ENCODE assay signal across 11 cellular contexts in the genomic region with DNA sequence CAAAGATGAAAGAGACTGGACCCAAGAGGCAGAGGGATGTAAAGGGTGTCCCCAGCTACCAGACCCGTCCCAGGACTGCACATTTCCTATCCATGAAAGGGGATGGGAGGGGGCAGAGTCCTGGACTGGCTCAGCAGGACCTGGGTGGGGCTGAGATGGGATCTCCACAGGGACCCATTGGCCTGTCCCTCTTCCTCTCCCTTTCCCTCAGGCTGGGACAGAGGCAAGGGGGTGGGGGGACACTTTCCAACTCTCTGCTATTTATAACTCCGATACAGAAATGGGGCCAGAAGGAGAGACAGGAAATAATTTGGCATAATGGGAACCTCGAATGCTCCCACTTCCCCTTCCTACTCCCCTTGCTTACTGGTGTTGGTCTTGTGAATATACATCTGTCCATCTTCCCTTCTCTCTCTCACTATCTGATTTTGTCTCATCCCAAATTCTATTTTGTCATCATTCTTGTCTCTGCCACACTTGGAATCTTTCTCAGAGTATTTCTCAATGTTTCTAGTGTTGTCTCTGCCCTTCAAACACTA. TPM values are rescaled to one million over a fixed set of nuclear protein-coding genes. Genes with fewer than 3 reads are reported as not detected.
DNase-seq lines count a peak whose midpoint lies in the region; ATAC-seq, FAIRE-seq and TF ChIP-seq lines count a peak whose summit lies in the region.
"Had no signal": no experiment of that assay in that cellular context is flagged by ENCODE, and none has a peak within 500 bp of the region (broad histone marks: within the 10 kb centered on the region; RNA-seq: fewer than 3 reads in every experiment).

No MANE protein-coding gene starts in this region.

- TF ChIP-seq CTCF in kidney (IDR thresholded peaks at IDR 0.05; ENCODE audit: borderline replicate concordance, extremely low read depth, insufficient read depth) = no peak
- no peak for TF ChIP-seq CTCF in BE2C (IDR thresholded peaks at IDR 0.05; ENCODE audit: low read depth, low read length)

- peak; percentile 33 for DNase-seq in SIG-M5 treated with dmso at 0.1 percent for 504 hours (lab: John Stamatoyannopoulos, UW; ENCODE audit: unreplicated experiment)
- DNase-seq in SIG-M5 (lab: John Stamatoyannopoulos, UW) = no peak
- DNase-seq in adipocyte (ENCODE audit: low read depth) = no peak
- DNase-seq in kidney = peak; percentile 67
- DNase-seq in putamen (ENCODE audit: low spot score) = no peak
- DNase-seq in BE2C = no peak
- DNase-seq: stimulated activated naive CD4-positive, alpha-beta T cell had no signal

- intact Hi-C loops in kidney (cut with DNase I) = no loop called here

- H3K27ac ChIP-seq in kidney (ENCODE audit: low read depth in 2 of 2, low read length in 2 of 2) (no peak overlapping the region), stomach smooth muscle (ENCODE audit: low read length) (peak overlapping the region; percentile 88)
- H3K27ac ChIP-seq: HL-60 had no signal

- FAIRE-seq in kidney (lab: Jason Lieb, UNC) = no peak

- peaks cover 79% of the 10 kb centered on the region for H3K4me1 ChIP-seq in adipocyte (ENCODE audit: control insufficient read depth, insufficient read depth, low read length)
- peaks cover 0 to 5% of the 10 kb centered on the region in 2 donors for H3K4me1 ChIP-seq in kidney (ENCODE audit: control insufficient read depth in 1 of 2, insufficient read depth in 1 of 2, low read depth in 1 of 2, low read length in 2 of 2)
- peaks cover 75% of the 10 kb centered on the region for H3K4me1 ChIP-seq in stomach smooth muscle (ENCODE audit: control insufficient read depth, insufficient read depth, low read length)
- H3K4me1 ChIP-seq in BE2C = no peaks in the 10 kb centered on the region

- peaks cover 6% of the 10 kb centered on the region for H3K36me3 ChIP-seq in adipocyte (ENCODE audit: control insufficient read depth, insufficient read depth, low read length, severe bottlenecking)
- H3K36me3 ChIP-seq in kidney (ENCODE audit: control insufficient read depth in 1 of 2, insufficient read depth in 2 of 2, low read length in 2 of 2) = no peaks in the 10 kb centered on the region
- no peaks in the 10 kb centered on the region for H3K36me3 ChIP-seq in stomach smooth muscle (ENCODE audit: control insufficient read depth in 2 of 2, insufficient read depth in 2 of 2, low read length in 2 of 2)
- no peaks in the 10 kb centered on the region for H3K36me3 ChIP-seq in BE2C

- ATAC-seq in GM18505 (IDR thresholded peaks at IDR 0.05; ENCODE audit: unreplicated experiment) = no peak

- no peaks in the 10 kb centered on the region for H3K27me3 ChIP-seq in adipocyte (replicated peaks; ENCODE audit: control insufficient read depth, insufficient read depth, low read length)
- H3K27me3 ChIP-seq in stomach smooth muscle (ENCODE audit: control insufficient read depth in 1 of 2, insufficient read depth in 2 of 2, low read length in 2 of 2) = no peaks in the 10 kb centered on the region
- peaks cover 63% of the 10 kb centered on the region for H3K27me3 ChIP-seq in BE2C

- no peak for TF ChIP-seq POLR2A in GM18505 (IDR thresholded peaks at IDR 0.05; ENCODE audit: borderline replicate concordance, extremely low read depth, insufficient read depth, insufficient read length)

- H3K9ac ChIP-seq in adipocyte (ENCODE audit: low read length) (peak overlapping the region; percentile 94), kidney (ENCODE audit: low read length in 2 of 2) (no peak overlapping the region), stomach smooth muscle (ENCODE audit: low read length in 2 of 2) (peak overlapping the region; percentile 66 to 68)

- H3K9me3 ChIP-seq in adipocyte (ENCODE audit: control insufficient read depth, low read length) = no peaks in the 10 kb centered on the region
- no peaks in the 10 kb centered on the region for H3K9me3 ChIP-seq in kidney (ENCODE audit: control insufficient read depth in 1 of 2, low read length in 2 of 2)
- H3K9me3 ChIP-seq in stomach smooth muscle (ENCODE audit: control insufficient read depth in 2 of 2, low read length in 2 of 2) = no peaks in the 10 kb centered on the region
- no peaks in the 10 kb centered on the region for H3K9me3 ChIP-seq in BE2C

- peak overlapping the region; percentile 85 for H3K4me3 ChIP-seq in adipocyte (ENCODE audit: low read length)
- H3K4me3 ChIP-seq in kidney (ENCODE audit: low read length in 2 of 2) = peak overlapping the region in 1 of 2 donors; percentile 55
- H3K4me3 ChIP-seq in stomach smooth muscle (ENCODE audit: low read length in 2 of 2) = peak overlapping the region; percentile 45 to 91
- H3K4me3 ChIP-seq in BE2C (ENCODE audit: low read depth, low read length) = no peak overlapping the region
- H3K4me3 ChIP-seq: lung had no signal

RNA-seq across cellular contexts. Expression of gene ITGA7, which starts 1.1 kb away (rescaled TPM):
- 66.3 TPM for total RNA-seq in kidney
- 26.2 TPM for polyA plus RNA-seq in kidney (ENCODE audit: insufficient read depth, low read depth, low replicate concordance)
- 3.1 TPM for polyA plus RNA-seq in BE2C (2012; ENCODE audit: insufficient read depth, insufficient read length, low read depth)

RNA-seq across cellular contexts. Expression of gene BLOC1S1, which starts 7.1 kb away (rescaled TPM):
- total RNA-seq in kidney = 116 TPM
- polyA plus RNA-seq in kidney (ENCODE audit: insufficient read depth, low read depth, low replicate concordance) = 451 TPM
- 146 TPM for polyA plus RNA-seq in BE2C (2012; ENCODE audit: insufficient read depth, insufficient read length, low read depth)

RNA-seq across cellular contexts. Expression of gene RDH5, which starts 11.4 kb away (rescaled TPM):
- total RNA-seq in kidney = 11.1 TPM
- 30.2 TPM for polyA plus RNA-seq in kidney (ENCODE audit: insufficient read depth, low read depth, low replicate concordance)
- polyA plus RNA-seq in BE2C (2012; ENCODE audit: insufficient read depth, insufficient read length, low read depth) = 2.2 TPM

RNA-seq across cellular contexts. Expression of gene CD63, which starts 20.0 kb away (rescaled TPM):
- total RNA-seq in kidney = 1,130 TPM
- 1,381 TPM for polyA plus RNA-seq in kidney (ENCODE audit: insufficient read depth, low read depth, low replicate concordance)
- 1,347 TPM for polyA plus RNA-seq in BE2C (2012; ENCODE audit: insufficient read depth, insufficient read length, low read depth)

RNA-seq across cellular contexts. Expression of gene GDF11, which starts 34.2 kb away (rescaled TPM):
- total RNA-seq in kidney = 6.2 TPM
- 3.4 TPM for polyA plus RNA-seq in kidney (ENCODE audit: insufficient read depth, low read depth, low replicate concordance)
- 111 TPM for polyA plus RNA-seq in BE2C (2012; ENCODE audit: insufficient read depth, insufficient read length, low read depth)

Comparison
In these comparisons a context has a peak if more than half of its experiments do, and no peak if none do; other contexts are left out.
1. DNase-seq: peak in SIG-M5 treated with dmso at 0.1 percent for 504 hours (single experiment) and kidney (single experiment); none in SIG-M5 (single experiment), adipocyte (single experiment), putamen (single experiment) and BE2C (single experiment).
2. H3K9ac ChIP-seq: peak in adipocyte (single experiment) and stomach smooth muscle (2 of 2); none in kidney (0 of 2).